9 cellular contexts compared by ENCODE assay signal in the genomic region with DNA sequence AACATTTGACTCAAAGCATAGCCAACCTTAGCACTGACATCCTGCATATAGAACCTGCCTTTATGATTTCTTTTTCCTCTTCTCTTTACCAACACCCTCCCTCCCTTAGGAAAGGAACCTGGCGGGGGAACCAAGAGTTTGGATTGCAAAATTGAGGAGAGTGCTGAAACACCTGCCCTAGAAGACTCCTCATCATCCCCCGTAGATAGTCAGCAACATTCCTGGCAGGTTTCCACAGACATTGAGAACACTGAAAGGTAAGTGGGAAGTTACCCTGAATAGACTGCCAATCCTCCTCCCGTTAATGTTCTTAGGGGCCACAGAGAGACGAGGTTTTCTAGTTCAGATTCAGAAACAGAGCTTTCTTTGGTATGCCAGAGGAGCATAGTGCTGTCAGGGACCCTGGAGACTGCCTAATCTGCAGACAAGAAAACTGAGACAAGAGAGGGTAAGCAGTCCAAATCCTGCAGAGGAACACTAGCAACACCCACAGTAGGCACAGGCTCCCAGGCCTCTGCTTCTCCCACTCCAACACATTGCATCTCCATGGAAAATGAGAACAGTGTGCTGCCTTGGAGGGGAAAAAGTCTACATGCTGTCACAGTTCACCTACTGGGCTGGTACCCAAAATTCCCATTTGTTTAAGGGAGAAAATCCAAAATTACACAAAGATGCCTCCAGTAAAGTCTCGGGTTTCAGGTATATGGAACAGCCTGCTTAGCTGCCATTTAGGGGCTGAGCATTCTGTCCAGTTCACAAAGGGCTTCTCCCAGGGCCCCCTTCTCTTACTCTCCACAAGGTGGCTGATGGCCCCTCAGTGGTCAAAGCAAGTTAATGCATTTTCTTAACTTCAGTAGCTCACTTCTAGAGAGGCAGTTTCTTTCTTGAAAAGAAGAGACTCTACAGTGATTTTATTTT.
DNase-seq lines count a peak whose midpoint lies in the region; ATAC-seq and TF ChIP-seq lines count a peak whose summit lies in the region.
"Had no signal": no experiment of that assay in that cellular context is flagged by ENCODE, and none has a peak within 500 bp of the region (broad histone marks: within the 10 kb centered on the region; RNA-seq: fewer than 3 reads in every experiment).

No MANE protein-coding gene starts in this region.

- no peak overlapping the region for H3K4me3 Mint-ChIP-seq in chondrocyte (ENCODE audit: unreplicated experiment)

- H4K20me1 ChIP-seq in Karpas-422 (ENCODE audit: insufficient read depth, low read depth, low read length): no peaks in the 10 kb centered on the region

- no peaks in the 10 kb centered on the region for H3K79me2 ChIP-seq in Karpas-422 (ENCODE audit: low read length)

- no peak overlapping the region for H3K9ac ChIP-seq in Karpas-422 (ENCODE audit: low read length)

- no peaks in the 10 kb centered on the region for H3K4me1 Mint-ChIP-seq in chondrocyte (ENCODE audit: low read depth)

- H3K36me3 Mint-ChIP-seq in chondrocyte (ENCODE audit: low read depth): no peaks in the 10 kb centered on the region

- peak; percentile 54 for TF ChIP-seq CTCF in chondrocyte (IDR thresholded peaks at IDR 0.05)

- H3K27me3 ChIP-seq in Karpas-422 (ENCODE audit: low read length): no peaks in the 10 kb centered on the region

- no peak overlapping the region for H3K27ac Mint-ChIP-seq in chondrocyte (ENCODE audit: unreplicated experiment)

- no peaks in the 10 kb centered on the region for H3K4me1 ChIP-seq in Karpas-422 (ENCODE audit: low read length)

- H3K9me3 Mint-ChIP-seq in chondrocyte (ENCODE audit: low read depth): no peaks in the 10 kb centered on the region

- no peak for ATAC-seq in GM18520 (IDR thresholded peaks at IDR 0.05; ENCODE audit: unreplicated experiment)
- ATAC-seq in HG03521 (IDR thresholded peaks at IDR 0.05; ENCODE audit: unreplicated experiment): no peak

- no peaks in the 10 kb centered on the region for H3K36me3 ChIP-seq in Karpas-422 (ENCODE audit: insufficient read depth, low read length)

- no peaks in the 10 kb centered on the region for H3K9me3 ChIP-seq in Karpas-422 (ENCODE audit: low read length)

- H3K4me2 ChIP-seq in Karpas-422 (ENCODE audit: low read depth, low read length, poor library complexity, severe bottlenecking): no peak overlapping the region

- H3K9me2 ChIP-seq in Karpas-422 (replicated peaks; ENCODE audit: insufficient read depth, low read length): no peaks in the 10 kb centered on the region

- peak; percentile 66 for DNase-seq in DMS 273 (lab: John Stamatoyannopoulos, UW; ENCODE audit: unreplicated experiment)
- peak; percentile 53 for DNase-seq in Karpas-422
- DNase-seq in chondrocyte (ENCODE audit: low spot score): no peak
- peak; percentile 2 to 21 for DNase-seq in lung microvascular endothelial cell (ENCODE audit: low read depth in 2 of 2)
- DNase-seq in NK-92 treated with Interleukin-12 subunit alpha and Interleukin-12 subunit beta, amount 100 ng/mL, for 24 hours (lab: John Stamatoyannopoulos, UW): no peak
- DNase-seq in NCI-H446 treated with DMSO at 0.1 percent for 48 hours (lab: John Stamatoyannopoulos, UW): no peak

- H3K27ac ChIP-seq in Karpas-422 (ENCODE audit: low read length): no peak overlapping the region

- H3K4me3 ChIP-seq in Karpas-422 (ENCODE audit: low read length): no peak overlapping the region
- H3K4me3 ChIP-seq: lung had no signal

- H2AFZ ChIP-seq in Karpas-422 (ENCODE audit: low read length): no peak overlapping the region

- peaks cover 35% of the 10 kb centered on the region for H3K27me3 Mint-ChIP-seq in chondrocyte (ENCODE audit: low read depth)

Comparison
In these comparisons a context has a peak if more than half of its experiments do, and no peak if none do; other contexts are left out.
1. DNase-seq: peak in DMS 273 (single experiment), Karpas-422 (single experiment) and lung microvascular endothelial cell (2 of 2); none in chondrocyte (single experiment), NK-92 treated with Interleukin-12 subunit alpha and Interleukin-12 subunit beta, amount 100 ng/mL, for 24 hours (single experiment) and NCI-H446 treated with DMSO at 0.1 percent for 48 hours (single experiment).